ENCODE assay signal across 8 cellular contexts in genomic region chr20:5118220-5119142, GRCh38. TPM values are rescaled to one million over a fixed set of nuclear protein-coding genes. Genes with fewer than 3 reads are reported as not detected.
DNase-seq lines count a peak whose midpoint lies in the region; ATAC-seq and TF ChIP-seq lines count a peak whose summit lies in the region.

No MANE protein-coding gene starts in this region.

- peak overlapping the region; percentile 97 for H3K4me2 ChIP-seq in Loucy (ENCODE audit: low read depth, low read length, poor library complexity, severe bottlenecking)

- no peak for DNase-seq in chondrocyte (ENCODE audit: low spot score)
- no peak for DNase-seq in natural killer cell
- no peak for DNase-seq in D341Med (ENCODE audit: low spot score)
- no peak for DNase-seq in NCI-H2029 treated with DMSO at 0.1 percent for 48 hours (lab: John Stamatoyannopoulos, UW)
- no peak for DNase-seq in GF-D8 (lab: John Stamatoyannopoulos, UW)

- no peak for ATAC-seq in natural killer cell
- no peak for ATAC-seq in GM21717 (IDR thresholded peaks at IDR 0.05; ENCODE audit: unreplicated experiment)

- peaks cover 60% of the 10 kb centered on the region for H4K20me1 ChIP-seq in Loucy (ENCODE audit: insufficient read depth, low read length, poor library complexity, severe bottlenecking)

- H3K27ac ChIP-seq in C4-2B, result peak overlapping the region; percentile 81

- no peaks in the 10 kb centered on the region for H3K9me2 ChIP-seq in Loucy (replicated peaks; ENCODE audit: low read depth, low read length)

- H3K4me3 Mint-ChIP-seq in chondrocyte (ENCODE audit: unreplicated experiment) (peak overlapping the region; percentile 85), natural killer cell (peak overlapping the region; percentile 92)

- H3K9me3 ChIP-seq in Loucy (ENCODE audit: insufficient read depth, low read depth, low read length), result no peaks in the 10 kb centered on the region

- intact Hi-C loops in natural killer cell (cut with micrococcal nuclease), result loop anchor here (5.0 kb wide), 1 partner anchor 306 kb away; no protein-coding TSS in a partner anchor

- peaks cover 73% of the 10 kb centered on the region for H3K79me2 ChIP-seq in Loucy (ENCODE audit: insufficient read depth, low read length)

- H3K27me3 Mint-ChIP-seq in chondrocyte (ENCODE audit: low read depth) (no peaks in the 10 kb centered on the region), natural killer cell (ENCODE audit: low read depth in 2 of 2) (no peaks in the 10 kb centered on the region)

- H3K27ac Mint-ChIP-seq in chondrocyte (ENCODE audit: unreplicated experiment), result peak overlapping the region; percentile 61
- peak overlapping the region; percentile 89 to 92 for H3K27ac Mint-ChIP-seq in natural killer cell

- peak overlapping the region; percentile 97 for H3K4me3 ChIP-seq in Loucy (ENCODE audit: low read length, poor library complexity, severe bottlenecking)

- H3K27me3 ChIP-seq in Loucy (ENCODE audit: insufficient read depth, low read length, poor library complexity, severe bottlenecking), result peaks cover 10% of the 10 kb centered on the region

- peaks cover 32% of the 10 kb centered on the region for H3K4me1 Mint-ChIP-seq in chondrocyte (ENCODE audit: low read depth)
- peaks cover 10 to 28% of the 10 kb centered on the region in 2 donors for H3K4me1 Mint-ChIP-seq in natural killer cell

- H2AFZ ChIP-seq in Loucy (ENCODE audit: low read length), result no peak overlapping the region

- H3K9ac ChIP-seq in Loucy (ENCODE audit: low read depth, low read length, poor library complexity, severe bottlenecking), result peak overlapping the region; percentile 99

- H3K9me3 Mint-ChIP-seq in chondrocyte (ENCODE audit: low read depth) (no peaks in the 10 kb centered on the region), natural killer cell (no peaks in the 10 kb centered on the region)

- H3F3A ChIP-seq in Loucy (ENCODE audit: low read depth), result peaks cover 18% of the 10 kb centered on the region

- peaks cover 54% of the 10 kb centered on the region for H3K36me3 ChIP-seq in Loucy (ENCODE audit: insufficient read depth, low read length)

- TF ChIP-seq CTCF in C4-2B (conservative IDR thresholded peaks at IDR 0.05) (no peak), Loucy (conservative IDR thresholded peaks at IDR 0.05; ENCODE audit: low read length) (no peak), chondrocyte (IDR thresholded peaks at IDR 0.05) (no peak), natural killer cell (IDR thresholded peaks at IDR 0.05) (no peak)

- H3K4me1 ChIP-seq in Loucy (ENCODE audit: insufficient read depth, low read length, poor library complexity, severe bottlenecking), result peaks cover 44% of the 10 kb centered on the region

- H3K36me3 Mint-ChIP-seq in chondrocyte (ENCODE audit: low read depth) (peaks cover 6% of the 10 kb centered on the region), natural killer cell (peaks cover 7% of the 10 kb centered on the region)

RNA-seq across cellular contexts. Expression of gene PCNA, which starts 1.3 kb away (rescaled TPM):
- 46.3 to 117 TPM (median 49.4 TPM) in 3 replicates for total RNA-seq in chondrocyte
- total RNA-seq in natural killer cell, result 10 to 100 TPM; 41.5 to 50.6 (median 46.9) TPM

RNA-seq across cellular contexts. Expression of gene TMEM230, which starts 5.6 kb away (rescaled TPM):
- total RNA-seq in chondrocyte (92.8 to 118 TPM (median 93.8 TPM) in 3 replicates), natural killer cell (10 to 100 TPM; 49.9 to 67.4 (median 59.9) TPM)

RNA-seq across cellular contexts. Expression of gene CDS2, which starts 8.3 kb away (rescaled TPM):
- total RNA-seq in chondrocyte (33.0 to 46.9 TPM (median 42.9 TPM) in 3 replicates), natural killer cell (10 to 100 TPM; 45.6 to 54.7 (median 53.8) TPM)
